21 cellular contexts compared by ENCODE assay signal in genomic region chr16:74465851-74466685, GRCh38. TPM values are rescaled to one million over a fixed set of nuclear protein-coding genes. Genes with fewer than 3 reads are reported as not detected.
DNase-seq lines count a peak whose midpoint lies in the region; ATAC-seq and TF ChIP-seq lines count a peak whose summit lies in the region.
"Had no signal": no experiment of that assay in that cellular context is flagged by ENCODE, and none has a peak within 500 bp of the region (broad histone marks: within the 10 kb centered on the region; RNA-seq: fewer than 3 reads in every experiment).

No MANE protein-coding gene starts in this region.

- H3K4me3 Mint-ChIP-seq in activated naive CD4-positive, alpha-beta T cell treated with anti-CD3 and anti-CD28 coated beads, Interleukin-2, amount 10 ng/mL, durations not matched to agents 7 days and 5 days, result no peak overlapping the region
- peak overlapping the region in 2 of 8 donors; percentile 22 to 59 for H3K4me3 Mint-ChIP-seq in CD4-positive, alpha-beta memory T cell
- H3K4me3 Mint-ChIP-seq in activated naive CD8-positive, alpha-beta T cell treated with anti-CD3 and anti-CD28 coated beads, Interleukin-2, amount 10 ng/mL, durations not matched to agents 7 days and 5 days, result peak overlapping the region; percentile 49
- H3K4me3 Mint-ChIP-seq in nephron progenitor cell, result no peak overlapping the region
- H3K4me3 Mint-ChIP-seq: activated naive CD8-positive, alpha-beta T cell had no signal

- no peaks in the 10 kb centered on the region for H3K9me3 Mint-ChIP-seq in activated naive CD4-positive, alpha-beta T cell treated with anti-CD3 and anti-CD28 coated beads, Interleukin-2, amount 10 ng/mL, durations not matched to agents 7 days and 5 days
- H3K9me3 Mint-ChIP-seq in CD4-positive, alpha-beta memory T cell, result no peaks in the 10 kb centered on the region
- H3K9me3 Mint-ChIP-seq in activated naive CD8-positive, alpha-beta T cell treated with anti-CD3 and anti-CD28 coated beads, Interleukin-2, amount 10 ng/mL, durations not matched to agents 7 days and 5 days, result no peaks in the 10 kb centered on the region
- no peaks in the 10 kb centered on the region for H3K9me3 Mint-ChIP-seq in nephron progenitor cell
- H3K9me3 Mint-ChIP-seq: T-helper 1 cell treated with Interleukin-12 subunit alpha and Interleukin-12 subunit beta and Interleukin-4 antibody, amounts not matched to agents 30 μg/mL and 1 μg/mL, for 36 hours had no signal

- H3K36me3 ChIP-seq in CD4-positive, alpha-beta memory T cell (ENCODE audit: insufficient read depth, low read length), result peaks cover 80% of the 10 kb centered on the region
- H3K36me3 ChIP-seq: uterus had no signal

- H3K9me3 ChIP-seq in CD4-positive, alpha-beta memory T cell (ENCODE audit: control insufficient read depth in 1 of 2, low read length in 2 of 2), result no peaks in the 10 kb centered on the region
- H3K9me3 ChIP-seq: SJSA1, uterus had no signal

- TF ChIP-seq POLR2A in erythroblast (IDR thresholded peaks at IDR 0.05; ENCODE audit: low read length), result no peak

- H3K36me3 Mint-ChIP-seq in activated naive CD4-positive, alpha-beta T cell treated with anti-CD3 and anti-CD28 coated beads, Interleukin-2, amount 10 ng/mL, durations not matched to agents 7 days and 5 days, result peaks cover 74% of the 10 kb centered on the region
- peaks cover 66 to 83% of the 10 kb centered on the region in 2 donors for H3K36me3 Mint-ChIP-seq in CD4-positive, alpha-beta memory T cell
- H3K36me3 Mint-ChIP-seq in activated naive CD8-positive, alpha-beta T cell treated with anti-CD3 and anti-CD28 coated beads, Interleukin-2, amount 10 ng/mL, durations not matched to agents 7 days and 5 days, result peaks cover 57% of the 10 kb centered on the region
- H3K36me3 Mint-ChIP-seq in nephron progenitor cell (ENCODE audit: low read depth), result peaks cover 82% of the 10 kb centered on the region

- H3K27me3 ChIP-seq in CD4-positive, alpha-beta memory T cell (ENCODE audit: insufficient read depth, low read length), result no peaks in the 10 kb centered on the region
- H3K27me3 ChIP-seq: SJSA1, uterus had no signal

- H3K27me3 Mint-ChIP-seq in activated naive CD4-positive, alpha-beta T cell treated with anti-CD3 and anti-CD28 coated beads, Interleukin-2, amount 10 ng/mL, durations not matched to agents 7 days and 5 days, result no peaks in the 10 kb centered on the region
- no peaks in the 10 kb centered on the region for H3K27me3 Mint-ChIP-seq in CD4-positive, alpha-beta memory T cell
- H3K27me3 Mint-ChIP-seq in activated naive CD8-positive, alpha-beta T cell treated with anti-CD3 and anti-CD28 coated beads, Interleukin-2, amount 10 ng/mL, durations not matched to agents 7 days and 5 days, result no peaks in the 10 kb centered on the region
- H3K27me3 Mint-ChIP-seq in nephron progenitor cell (ENCODE audit: low read depth, poor library complexity), result peaks cover 4% of the 10 kb centered on the region
- H3K27me3 Mint-ChIP-seq: activated naive CD8-positive, alpha-beta T cell had no signal

- peaks cover 29% of the 10 kb centered on the region for H3K4me1 Mint-ChIP-seq in activated naive CD4-positive, alpha-beta T cell treated with anti-CD3 and anti-CD28 coated beads, Interleukin-2, amount 10 ng/mL, durations not matched to agents 7 days and 5 days
- peaks cover 17 to 33% (median 22%) of the 10 kb centered on the region in 4 donors for H3K4me1 Mint-ChIP-seq in CD4-positive, alpha-beta memory T cell
- peaks cover 18% of the 10 kb centered on the region for H3K4me1 Mint-ChIP-seq in activated naive CD8-positive, alpha-beta T cell treated with anti-CD3 and anti-CD28 coated beads, Interleukin-2, amount 10 ng/mL, durations not matched to agents 7 days and 5 days
- H3K4me1 Mint-ChIP-seq in nephron progenitor cell, result peaks cover 5% of the 10 kb centered on the region

- H3K27ac Mint-ChIP-seq in activated naive CD4-positive, alpha-beta T cell treated with anti-CD3 and anti-CD28 coated beads, Interleukin-2, amount 10 ng/mL, durations not matched to agents 7 days and 5 days, result peak overlapping the region; percentile 30
- H3K27ac Mint-ChIP-seq in CD4-positive, alpha-beta memory T cell, result peak overlapping the region; percentile 26 to 81 (median 72)
- peak overlapping the region; percentile 66 for H3K27ac Mint-ChIP-seq in activated naive CD8-positive, alpha-beta T cell treated with anti-CD3 and anti-CD28 coated beads, Interleukin-2, amount 10 ng/mL, durations not matched to agents 7 days and 5 days
- peak overlapping the region; percentile 60 for H3K27ac Mint-ChIP-seq in nephron progenitor cell

- no peak for ATAC-seq in activated naive CD8-positive, alpha-beta T cell treated with anti-CD3 and anti-CD28 coated beads, Interleukin-2, amount 10 ng/mL, durations not matched to agents 7 days and 5 days (ENCODE audit: low read depth)
- ATAC-seq in HG03342 (IDR thresholded peaks at IDR 0.05; ENCODE audit: unreplicated experiment), result no peak

- no peak overlapping the region for H3K4me3 ChIP-seq in CD4-positive, alpha-beta memory T cell (ENCODE audit: low read length in 2 of 2)
- H3K4me3 ChIP-seq: GM12878, SJSA1, uterus had no signal

- peaks cover 20% of the 10 kb centered on the region for H3K4me1 ChIP-seq in CD4-positive, alpha-beta memory T cell (ENCODE audit: insufficient read depth, low read length)
- H3K4me1 ChIP-seq: SJSA1, uterus had no signal

- intact Hi-C loops in CD4-positive, alpha-beta memory T cell (cut with micrococcal nuclease), result loop anchor here (5.0 kb wide), 1 partner anchor 156 kb away; no protein-coding TSS in a partner anchor

- H3K27ac ChIP-seq in CD4-positive, alpha-beta memory T cell (ENCODE audit: low read depth, low read length), result no peak overlapping the region
- H3K27ac ChIP-seq: SJSA1, uterus had no signal

- no peak for TF ChIP-seq CTCF in nephron progenitor cell (IDR thresholded peaks at IDR 0.05)

- POLR2A ChIA-PET in CD4-positive, alpha-beta memory T cell (lab: Charles Lee; ENCODE audit: partially characterized antibody), result no interaction called here
- POLR2A ChIA-PET in activated naive CD8-positive, alpha-beta T cell treated with anti-CD3 and anti-CD28 coated beads, Interleukin-2, amount 10 ng/mL, durations not matched to agents 7 days and 5 days (lab: Charles Lee), result no interaction called here

- CTCF ChIA-PET in activated naive CD4-positive, alpha-beta T cell treated with anti-CD3 and anti-CD28 coated beads, Interleukin-2, amount 10 ng/mL, durations not matched to agents 7 days and 5 days (lab: Charles Lee), result interaction anchor here (1.6 kb wide), 1 partner anchor 9 kb away, joined by 3 read pairs; no protein-coding TSS in a partner anchor
- CTCF ChIA-PET in CD4-positive, alpha-beta memory T cell (lab: Charles Lee; ENCODE audit: partially characterized antibody), result interaction anchor here (1.0 to 2.6 kb wide), 3 partner anchors 157 to 186 kb away, joined by 3 to 13 read pairs (median 5); no protein-coding TSS in a partner anchor

- no peak for DNase-seq in activated naive CD4-positive, alpha-beta T cell treated with anti-CD3 and anti-CD28 coated beads, Interleukin-2, amount 10 ng/mL, durations not matched to agents 7 days and 5 days
- DNase-seq in activated naive CD4-positive, alpha-beta T cell treated with Interleukin-2 at 50 U/mL for 16 hours, result no peak
- no peak for DNase-seq in CD4-positive, alpha-beta memory T cell
- no peak for DNase-seq in activated naive CD8-positive, alpha-beta T cell treated with anti-CD3 and anti-CD28 coated beads, Interleukin-2, amount 10 ng/mL, durations not matched to agents 7 days and 5 days
- DNase-seq in nephron progenitor cell, result no peak
- DNase-seq in erythroblast (lab: John Stamatoyannopoulos, UW), result no peak
- DNase-seq in NCI-H146 treated with DMSO at 0.1 percent for 48 hours (lab: John Stamatoyannopoulos, UW; ENCODE audit: unreplicated experiment), result no peak
- DNase-seq: activated CD4-positive, alpha-beta T cell treated with anti-CD3 and anti-CD28 coated beads, Interleukin-2, amount 50 U/mL, for 4 hours; DMS79; effector memory CD4-positive, alpha-beta T cell; NCI-H146; NCI-H524; retina; substantia nigra had no signal

RNA-seq across cellular contexts. Expression of gene CLEC18B, which starts 44.8 kb away (rescaled TPM):
- total RNA-seq in CD4-positive, alpha-beta memory T cell, result 1 to 10 TPM; 1.3 to 3.1 TPM
- polyA plus RNA-seq in CD4-positive, alpha-beta memory T cell, result not detected
- 1 to 10 TPM; 1.5 to 1.7 TPM for total RNA-seq in activated naive CD8-positive, alpha-beta T cell treated with anti-CD3 and anti-CD28 coated beads, Interleukin-2, amount 10 ng/mL, durations not matched to agents 7 days and 5 days
- total RNA-seq: HT1080, SJSA1 had no signal
